In genomic region chr11:31714840-31715239, GRCh38 we compare ENCODE assay signal across 18 cellular contexts.
DNase-seq lines count a peak whose midpoint lies in the region; ATAC-seq and TF ChIP-seq lines count a peak whose summit lies in the region.
"Had no signal": no experiment of that assay in that cellular context is flagged by ENCODE, and none has a peak within 500 bp of the region (broad histone marks: within the 10 kb centered on the region; RNA-seq: fewer than 3 reads in every experiment).

No MANE protein-coding gene starts in this region.

- no peaks in the 10 kb centered on the region for H3K4me1 ChIP-seq in sigmoid colon
- H3K4me1 ChIP-seq: A549 had no signal

- no peaks in the 10 kb centered on the region for H3K36me3 Mint-ChIP-seq in activated T-helper 17 cell treated with anti-CD3 and anti-CD28 coated beads, Interleukin-2, amount 50 U/mL, for 72 hours (ENCODE audit: low read depth)

- H3K4me3 ChIP-seq in sigmoid colon = no peak overlapping the region
- H3K4me3 ChIP-seq: A549 had no signal

- no peak overlapping the region for H3K4me3 Mint-ChIP-seq in activated T-helper 17 cell treated with anti-CD3 and anti-CD28 coated beads, Interleukin-2, amount 50 U/mL, for 72 hours
- H3K4me3 Mint-ChIP-seq: H9 had no signal

- no peak overlapping the region for H3K27ac ChIP-seq in sigmoid colon
- H3K27ac ChIP-seq: A549, C4-2B had no signal

- H3K9me3 ChIP-seq in sigmoid colon = no peaks in the 10 kb centered on the region
- H3K9me3 ChIP-seq: A549 had no signal

- H3K9me3 Mint-ChIP-seq in activated T-helper 17 cell treated with anti-CD3 and anti-CD28 coated beads, Interleukin-2, amount 50 U/mL, for 72 hours = peaks cover 3% of the 10 kb centered on the region

- H3K27me3 ChIP-seq in sigmoid colon = no peaks in the 10 kb centered on the region

- intact Hi-C loops in sigmoid colon (cut with DNase I) = no loop called here

- H3K4me1 Mint-ChIP-seq in activated T-helper 17 cell treated with anti-CD3 and anti-CD28 coated beads, Interleukin-2, amount 50 U/mL, for 72 hours = peaks cover 4% of the 10 kb centered on the region

- TF ChIP-seq POLR2A in sigmoid colon (IDR thresholded peaks at IDR 0.05) = no peak

- ATAC-seq in GM18511 (IDR thresholded peaks at IDR 0.05; ENCODE audit: unreplicated experiment) = peak; percentile 83
- ATAC-seq in GM19395 (IDR thresholded peaks at IDR 0.05; ENCODE audit: unreplicated experiment) = peak; percentile 67
- ATAC-seq in HG02885 (IDR thresholded peaks at IDR 0.05; ENCODE audit: poor library complexity, unreplicated experiment) = peak; percentile 61
- peak; percentile 31 for ATAC-seq in activated T-helper 17 cell treated with anti-CD3 and anti-CD28 coated beads, Interleukin-2, amount 50 U/mL, for 72 hours (replicated peaks)
- ATAC-seq: A549 had no signal

- no peak for DNase-seq in H4 (ENCODE audit: low spot score)
- DNase-seq in NCI-H2107 (lab: John Stamatoyannopoulos, UW) = no peak
- no peak for DNase-seq in NCI-H2081 treated with DMSO at 0.1 percent for 48 hours (lab: John Stamatoyannopoulos, UW)
- no peak for DNase-seq in sigmoid colon
- DNase-seq: DMS153, H9, MV-4-11, NCI-H1417 treated with DMSO at 0.1 percent for 48 hours, NCI-H2029, NCI-H226, NCI-H526 treated with DMSO at 0.1 percent for 48 hours, SIG-M5 had no signal

- TF ChIP-seq EP300 in sigmoid colon (IDR thresholded peaks at IDR 0.05) = no peak

- TF ChIP-seq CTCF in sigmoid colon (IDR thresholded peaks at IDR 0.05) = no peak

- no peak overlapping the region for H3K27ac Mint-ChIP-seq in activated T-helper 17 cell treated with anti-CD3 and anti-CD28 coated beads, Interleukin-2, amount 50 U/mL, for 72 hours
- H3K27ac Mint-ChIP-seq: H9 had no signal

- 84 to 95% methylated on average over 3 of the region's 3 CpGs for WGBS in sigmoid colon, 2 donors

- H3K27me3 Mint-ChIP-seq in activated T-helper 17 cell treated with anti-CD3 and anti-CD28 coated beads, Interleukin-2, amount 50 U/mL, for 72 hours = no peaks in the 10 kb centered on the region

- H3K36me3 ChIP-seq in sigmoid colon = no peaks in the 10 kb centered on the region

Comparison
In these comparisons a context has a peak if more than half of its experiments do, and no peak if none do; other contexts are left out.
1. ATAC-seq: peak in every context shown above with its lines; median percentile 83 in GM18511; 67 in GM19395; 61 in HG02885; 31 in activated T-helper 17 cell treated with anti-CD3 and anti-CD28 coated beads, Interleukin-2, amount 50 U/mL, for 72 hours.